In the genomic region with DNA sequence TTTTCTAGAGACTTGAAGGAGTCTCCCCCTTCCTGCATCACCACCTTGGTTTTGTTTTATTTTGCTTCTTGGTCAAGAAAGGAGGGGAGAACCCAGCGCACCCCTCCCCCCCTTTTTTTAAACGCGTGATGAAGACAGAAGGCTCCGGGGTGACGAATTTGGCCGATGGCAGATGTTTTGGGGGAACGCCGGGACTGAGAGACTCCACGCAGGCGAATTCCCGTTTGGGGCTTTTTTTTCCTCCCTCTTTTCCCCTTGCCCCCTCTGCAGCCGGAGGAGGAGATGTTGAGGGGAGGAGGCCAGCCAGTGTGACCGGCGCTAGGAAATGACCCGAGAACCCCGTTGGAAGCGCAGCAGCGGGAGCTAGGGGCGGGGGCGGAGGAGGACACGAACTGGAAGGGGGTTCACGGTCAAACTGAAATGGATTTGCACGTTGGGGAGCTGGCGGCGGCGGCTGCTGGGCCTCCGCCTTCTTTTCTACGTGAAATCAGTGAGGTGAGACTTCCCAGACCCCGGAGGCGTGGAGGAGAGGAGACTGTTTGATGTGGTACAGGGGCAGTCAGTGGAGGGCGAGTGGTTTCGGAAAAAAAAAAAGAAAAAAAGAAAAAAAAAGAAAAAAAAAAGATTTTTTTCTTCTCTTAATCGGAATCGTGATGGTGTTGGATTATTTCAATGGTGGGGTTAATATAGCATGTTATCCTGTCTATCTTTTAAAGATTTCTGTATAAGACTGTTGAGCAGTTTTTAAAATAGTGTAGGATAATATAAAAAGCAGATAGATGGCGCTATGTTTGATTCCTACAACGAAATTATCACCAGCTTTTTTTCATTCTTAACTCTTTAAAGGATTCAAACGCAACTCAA, we compare ENCODE assay signal across 8 cellular contexts. TPM values are rescaled to one million over a fixed set of nuclear protein-coding genes. Genes with fewer than 3 reads are reported as not detected.
DNase-seq lines count a peak whose midpoint lies in the region; ATAC-seq, FAIRE-seq and TF ChIP-seq lines count a peak whose summit lies in the region.

No MANE protein-coding gene starts in this region.

- H3K79me1 ChIP-seq in trophoblast cell (ENCODE audit: low read length), result peaks cover 34% of the 10 kb centered on the region

- peak overlapping the region; percentile 53 for H4K91ac ChIP-seq in trophoblast cell (ENCODE audit: low read depth, low read length)

- H3K27ac ChIP-seq in DND-41 (ENCODE audit: low read length) (peak overlapping the region; percentile 92), OCI-LY1 (ENCODE audit: low read depth, low read length, poor library complexity, severe bottlenecking) (no peak overlapping the region), astrocyte (ENCODE audit: low read depth, low read length) (peak overlapping the region; percentile 93), trophoblast cell (ENCODE audit: low read depth, low read length) (peak overlapping the region; percentile 94)

- H3K4me2 ChIP-seq in DND-41 (ENCODE audit: insufficient read depth, low read length) (peak overlapping the region; percentile 64), OCI-LY1 (ENCODE audit: low read length) (peak overlapping the region; percentile 14; the same call in 1 of the 2 replicates), astrocyte (ENCODE audit: low read length) (peak overlapping the region; percentile 90), trophoblast cell (ENCODE audit: low read length) (peak overlapping the region; percentile 71)

- peaks cover 45% of the 10 kb centered on the region for H4K20me1 ChIP-seq in DND-41 (ENCODE audit: insufficient read depth, low read length)
- H4K20me1 ChIP-seq in OCI-LY1 (ENCODE audit: insufficient read depth, low read length), result no peaks in the 10 kb centered on the region
- peaks cover 51% of the 10 kb centered on the region for H4K20me1 ChIP-seq in astrocyte (ENCODE audit: insufficient read depth, low read length)

- no peak for FAIRE-seq in astrocyte (lab: Jason Lieb, UNC)

- H3K14ac ChIP-seq in trophoblast cell (ENCODE audit: low read length), result peak overlapping the region; percentile 91

- peak overlapping the region; percentile 97 for H3K18ac ChIP-seq in trophoblast cell (ENCODE audit: low read length)

- H3K4ac ChIP-seq in trophoblast cell (ENCODE audit: low read depth, low read length), result peak overlapping the region; percentile 87

- no peaks in the 10 kb centered on the region for H3K9me2 ChIP-seq in OCI-LY1 (ENCODE audit: low read depth, low read length)

- DNase-seq in DND-41 (peak; percentile 93), HS-5 (ENCODE audit: low read depth) (peak; percentile 49), astrocyte (ENCODE audit: low read depth) (peak; percentile 56), left ventricle myocardium superior (peak; percentile 63), trophoblast cell (peak; percentile 34 to 75)

- H3K36me3 ChIP-seq in DND-41 (ENCODE audit: insufficient read depth, low read length) (peaks cover 65% of the 10 kb centered on the region), OCI-LY1 (ENCODE audit: insufficient read depth, low read length) (peaks cover 34% of the 10 kb centered on the region), astrocyte (ENCODE audit: insufficient read depth, low read length) (peaks cover 3% of the 10 kb centered on the region), trophoblast cell (ENCODE audit: control insufficient read depth in 1 of 2, insufficient read depth in 2 of 2, low read length in 2 of 2) (peaks cover 15% of the 10 kb centered on the region in 2 experiments)

- peak overlapping the region; percentile 8 for H2AK5ac ChIP-seq in trophoblast cell (ENCODE audit: low read length)

- no peak overlapping the region for H3K23ac ChIP-seq in trophoblast cell (ENCODE audit: low read length)

- H4K12ac ChIP-seq in trophoblast cell (ENCODE audit: low read depth, low read length), result peak overlapping the region; percentile 85

- peaks cover 49% of the 10 kb centered on the region for H3K4me1 ChIP-seq in DND-41 (ENCODE audit: insufficient read depth, low read length)
- peaks cover 23% of the 10 kb centered on the region for H3K4me1 ChIP-seq in OCI-LY1 (ENCODE audit: insufficient read depth, low read length, severe bottlenecking)
- H3K4me1 ChIP-seq in astrocyte (ENCODE audit: insufficient read depth, low read length), result peaks cover 21% of the 10 kb centered on the region
- peaks cover 2% of the 10 kb centered on the region in 2 experiments for H3K4me1 ChIP-seq in trophoblast cell (ENCODE audit: control insufficient read depth in 1 of 2, insufficient read depth in 2 of 2, low read length in 2 of 2)

- H3K4me3 Mint-ChIP-seq in astrocyte (ENCODE audit: unreplicated experiment), result peak overlapping the region; percentile 99

- peaks cover 9% of the 10 kb centered on the region for H3K4me1 Mint-ChIP-seq in astrocyte (ENCODE audit: low read depth, unreplicated experiment)

- H2BK120ac ChIP-seq in trophoblast cell (ENCODE audit: insufficient read depth, low read length, poor library complexity), result peak overlapping the region; percentile 48

- H3K9ac ChIP-seq in DND-41 (ENCODE audit: low read depth, low read length) (peak overlapping the region; percentile 73), OCI-LY1 (ENCODE audit: low read length) (no peak overlapping the region), astrocyte (ENCODE audit: low read length) (peak overlapping the region; percentile 98), trophoblast cell (ENCODE audit: low read length) (peak overlapping the region; percentile 99)

- H3K27ac Mint-ChIP-seq in astrocyte (ENCODE audit: unreplicated experiment), result peak overlapping the region; percentile 97

- H4K8ac ChIP-seq in trophoblast cell (ENCODE audit: low read depth, low read length), result peak overlapping the region; percentile 87

- no peaks in the 10 kb centered on the region for H3K9me3 ChIP-seq in DND-41 (ENCODE audit: insufficient read depth, low read length, severe bottlenecking)
- H3K9me3 ChIP-seq in OCI-LY1 (ENCODE audit: low read length), result peaks cover 5% of the 10 kb centered on the region; the same call in 1 of the 2 replicates
- no peaks in the 10 kb centered on the region for H3K9me3 ChIP-seq in astrocyte (ENCODE audit: insufficient read depth, low read depth, low read length)
- H3K9me3 ChIP-seq in trophoblast cell (ENCODE audit: insufficient read depth, low read depth, low read length), result no peaks in the 10 kb centered on the region

- peak overlapping the region; percentile 63 for H2BK12ac ChIP-seq in trophoblast cell (ENCODE audit: low read length)

- ATAC-seq in DND-41 (ENCODE audit: insufficient read depth, low read depth) (peak; percentile 55), left ventricle myocardium superior (peak; percentile 35), HG03378 (IDR thresholded peaks at IDR 0.05; ENCODE audit: unreplicated experiment) (no peak), HG03521 (IDR thresholded peaks at IDR 0.05; ENCODE audit: unreplicated experiment) (no peak)

- TF ChIP-seq CTCF in DND-41 (IDR thresholded peaks at IDR 0.05; ENCODE audit: borderline replicate concordance, extremely low read depth, low read length, poor library complexity, severe bottlenecking), result peak; percentile 62
- peak; percentile 50 for TF ChIP-seq CTCF in OCI-LY1 (IDR thresholded peaks at IDR 0.05; ENCODE audit: low read length)
- peak; percentile 47 for TF ChIP-seq CTCF in astrocyte (IDR thresholded peaks at IDR 0.05; ENCODE audit: insufficient read depth, low read depth, low read length)

- WGBS in trophoblast cell (ENCODE audit: extremely low coverage, insufficient coverage, insufficient read length), result no CpG with 5 or more reads among the region's 37 CpGs

- intact Hi-C loops in left ventricle myocardium superior (cut with micrococcal nuclease), result loop anchor here (10.0 kb wide), 1 partner anchor 1848 kb away; no protein-coding TSS in a partner anchor

- H3F3A ChIP-seq in OCI-LY1 (ENCODE audit: insufficient read depth, low read length), result 0 out of 2 replicates have a peak, but pooled peaks cover 5% of the 10 kb centered on the region

- H3K27me3 ChIP-seq in DND-41 (ENCODE audit: insufficient read depth, low read length, poor library complexity), result no peaks in the 10 kb centered on the region
- no peaks in the 10 kb centered on the region for H3K27me3 ChIP-seq in OCI-LY1 (ENCODE audit: insufficient read depth, low read length)
- H3K27me3 ChIP-seq in astrocyte (ENCODE audit: insufficient read depth, low read length), result no peaks in the 10 kb centered on the region
- no peaks in the 10 kb centered on the region for H3K27me3 ChIP-seq in trophoblast cell (ENCODE audit: insufficient read depth, low read length)

- H2AFZ ChIP-seq in DND-41 (ENCODE audit: low read depth, low read length) (no peak overlapping the region), OCI-LY1 (ENCODE audit: low read length) (no peak overlapping the region), astrocyte (ENCODE audit: low read depth, low read length) (no peak overlapping the region), trophoblast cell (ENCODE audit: insufficient read depth, low read length, poor library complexity) (no peak overlapping the region)

- peak overlapping the region; percentile 66 for H2BK5ac ChIP-seq in trophoblast cell (ENCODE audit: low read depth, low read length, poor library complexity)

- H3K4me3 ChIP-seq in DND-41 (ENCODE audit: low read depth in 1 of 2, low read length in 2 of 2) (peak overlapping the region; percentile 50 to 67), OCI-LY1 (ENCODE audit: low read depth, low read length, poor library complexity, severe bottlenecking) (peak overlapping the region; percentile 77), astrocyte (ENCODE audit: insufficient read depth, low read depth, low read length) (peak overlapping the region; percentile 95), trophoblast cell (ENCODE audit: low read depth, low read length) (peak overlapping the region; percentile 99)

- no peaks in the 10 kb centered on the region for H3K9me3 Mint-ChIP-seq in astrocyte (ENCODE audit: unreplicated experiment)

- no peaks in the 10 kb centered on the region for H3K27me3 Mint-ChIP-seq in astrocyte (ENCODE audit: low read depth, unreplicated experiment)

- peaks cover 24% of the 10 kb centered on the region for H3K36me3 Mint-ChIP-seq in astrocyte (ENCODE audit: low read depth, unreplicated experiment)

- H3K79me2 ChIP-seq in DND-41 (ENCODE audit: insufficient read depth, low read length) (peaks cover 89% of the 10 kb centered on the region), OCI-LY1 (ENCODE audit: insufficient read depth, low read length) (no peaks in the 10 kb centered on the region), astrocyte (ENCODE audit: insufficient read depth, low read length) (peaks cover 60% of the 10 kb centered on the region), trophoblast cell (ENCODE audit: control insufficient read depth, insufficient read depth, low read length, poor library complexity) (peaks cover 30% of the 10 kb centered on the region)

RNA-seq across cellular contexts. Expression of a gene that starts 3.1 kb away (rescaled TPM):
- total RNA-seq in astrocyte (94.9 and 108 TPM in 2 replicates), left ventricle myocardium superior (10.0 TPM)
- 117 and 120 TPM in 2 replicates for polyA plus RNA-seq in trophoblast cell (2013)

Comparison
In these comparisons a context has a peak if more than half of its experiments do, and no peak if none do; other contexts are left out.
1. ATAC-seq: peak in DND-41 (single experiment) and left ventricle myocardium superior (single experiment); none in HG03378 (single experiment) and HG03521 (single experiment).
2. H3K4me2 ChIP-seq: peak in every context shown above with its lines; median percentile 90 in astrocyte; 71 in trophoblast cell; 64 in DND-41; 14 in OCI-LY1.
3. Peak in every context shown above with its lines, with median percentiles within 50 percentile points of each other: DNase-seq, H3K4me3 ChIP-seq and CTCF ChIP-seq.